In the genomic region with DNA sequence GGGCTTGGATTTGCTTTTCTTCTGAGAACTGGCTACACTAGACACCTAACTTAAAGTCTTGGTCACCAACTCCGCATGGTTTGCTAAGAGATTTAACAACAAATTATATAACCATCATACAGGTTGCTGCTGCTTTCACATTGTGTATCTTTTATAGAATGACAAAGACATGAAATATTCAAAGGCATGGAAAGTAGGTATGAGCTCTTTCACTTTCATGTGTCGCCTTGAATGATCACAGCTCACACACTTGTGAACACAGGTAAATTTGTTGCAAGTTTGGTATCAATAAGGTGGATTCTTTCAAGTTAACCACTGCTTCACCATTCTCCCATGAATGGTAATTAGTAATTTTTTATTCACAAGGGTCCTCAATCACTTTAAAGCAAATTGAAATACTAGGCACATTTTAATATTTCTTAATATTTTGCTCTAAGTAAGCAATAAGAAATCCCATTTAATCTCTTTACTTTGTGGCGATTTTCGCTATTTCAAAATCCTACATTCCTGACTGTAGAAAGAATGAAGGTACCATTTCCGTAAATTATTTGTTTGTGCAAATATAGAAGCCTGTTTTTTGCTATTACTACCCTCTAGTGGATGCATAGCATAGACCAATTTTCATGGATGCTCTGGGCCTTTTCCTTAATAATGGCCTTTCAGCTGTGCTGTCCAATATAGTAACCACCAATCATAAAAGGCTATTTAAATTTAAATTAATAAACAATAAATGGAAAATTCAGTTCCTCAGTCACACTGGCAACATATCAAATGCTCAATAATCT, we compare ENCODE assay signal across 15 cellular contexts. TPM values are rescaled to one million over a fixed set of nuclear protein-coding genes. Genes with fewer than 3 reads are reported as not detected.
A peak's percentile ranks its signal among the peaks of the same experiment; 100 is the strongest.
DNase-seq lines count a peak whose midpoint lies in the region; ATAC-seq, FAIRE-seq and TF ChIP-seq lines count a peak whose summit lies in the region.
"Had no signal": no experiment of that assay in that cellular context is flagged by ENCODE, and none has a peak within 500 bp of the region (broad histone marks: within the 10 kb centered on the region; RNA-seq: fewer than 3 reads in every experiment).

No MANE protein-coding gene starts in this region.

- CTCF ChIA-PET in MCF 10A (lab: Yijun Ruan, JAX) = interaction anchor here (0.6 to 2.0 kb wide), 10 partner anchors 11 to 1235 kb away, joined by 3 to 7 read pairs (median 5); no protein-coding TSS in a partner anchor
- CTCF ChIA-PET in PC-9 (lab: Charles Lee) = no interaction called here

- no peaks in the 10 kb centered on the region for H3K36me3 ChIP-seq in breast epithelium
- H3K36me3 ChIP-seq in PC-9 (ENCODE audit: low read depth) = no peaks in the 10 kb centered on the region
- H3K36me3 ChIP-seq: ascending aorta; BLaER1 treated with 17β-estradiol and CSF1 and Interleukin-3, amounts not matched to agents 10 nM and 100 nM; tibial nerve had no signal

- H3K27ac ChIP-seq in breast epithelium (no peak overlapping the region), PC-9 (no peak overlapping the region)
- H3K27ac ChIP-seq: ascending aorta; BLaER1 treated with 17β-estradiol and CSF1 and Interleukin-3, amounts not matched to agents 10 nM and 100 nM; tibial nerve had no signal

- no peak for TF ChIP-seq POLR2A in breast epithelium (IDR thresholded peaks at IDR 0.05)

- TF ChIP-seq CTCF in MCF 10A (IDR thresholded peaks at IDR 0.05; ENCODE audit: unreplicated experiment) (peak; percentile 15), breast epithelium (IDR thresholded peaks at IDR 0.05) (no peak), PC-9 (conservative IDR thresholded peaks at IDR 0.05) (peak; percentile 53; the same call in 1 of the 2 replicates), fibroblast of pulmonary artery (IDR thresholded peaks at IDR 0.05; ENCODE audit: low read length, missing control alignments) (peak; percentile 43)

- H3K27ac Mint-ChIP-seq in MCF 10A (ENCODE audit: low read depth, unreplicated experiment) = no peak overlapping the region
- H3K27ac Mint-ChIP-seq in effector memory CD8-positive, alpha-beta T cell = no peak overlapping the region

- ATAC-seq in effector memory CD8-positive, alpha-beta T cell (replicated peaks) = no peak

- H2AFZ ChIP-seq in PC-9 = no peak overlapping the region

- no peaks in the 10 kb centered on the region for H4K20me1 ChIP-seq in PC-9 (ENCODE audit: insufficient read depth)
- H4K20me1 ChIP-seq: BLaER1 treated with 17β-estradiol and CSF1 and Interleukin-3, amounts not matched to agents 10 nM and 100 nM had no signal

- intact Hi-C loops in MCF 10A (cut with micrococcal nuclease) (no loop called here), breast epithelium (cut with DNase I; ENCODE audit: low total_unique reads) (no loop called here), PC-9 (cut with micrococcal nuclease; ENCODE audit: unreplicated experiment) (no loop called here), posterior vena cava (cut with DNase I) (no loop called here)

- H3K4me1 ChIP-seq in breast epithelium (no peaks in the 10 kb centered on the region), PC-9 (replicated peaks; ENCODE audit: insufficient read depth) (peaks cover 10% of the 10 kb centered on the region)
- H3K4me1 ChIP-seq: ascending aorta; BLaER1 treated with 17β-estradiol and CSF1 and Interleukin-3, amounts not matched to agents 10 nM and 100 nM; tibial nerve had no signal

- no peak for FAIRE-seq in RCC 7860 (lab: Jason Lieb, UNC)

- no peaks in the 10 kb centered on the region for H3K36me3 Mint-ChIP-seq in MCF 10A (ENCODE audit: insufficient read depth, unreplicated experiment)
- no peaks in the 10 kb centered on the region for H3K36me3 Mint-ChIP-seq in effector memory CD8-positive, alpha-beta T cell (ENCODE audit: insufficient read depth)

- H3K4me3 Mint-ChIP-seq in MCF 10A (ENCODE audit: unreplicated experiment) = no peak overlapping the region
- H3K4me3 Mint-ChIP-seq in effector memory CD8-positive, alpha-beta T cell = no peak overlapping the region

- POLR2A ChIA-PET in MCF 10A (lab: Yijun Ruan, JAX) = no interaction called here
- POLR2A ChIA-PET in PC-9 (lab: Charles Lee; ENCODE audit: unreplicated experiment) = no interaction called here

- H3K9me3 ChIP-seq in breast epithelium (no peaks in the 10 kb centered on the region), PC-9 (ENCODE audit: insufficient read depth, low read depth) (no peaks in the 10 kb centered on the region; the same call in 1 of the 2 replicates)
- H3K9me3 ChIP-seq: ascending aorta; BLaER1 treated with 17β-estradiol and CSF1 and Interleukin-3, amounts not matched to agents 10 nM and 100 nM; tibial nerve had no signal

- DNase-seq in MCF 10A (ENCODE audit: unreplicated experiment) (peak; percentile 6), breast epithelium (ENCODE audit: low spot score in 2 of 2) (no peak), PC-9 (no peak), fibroblast of pulmonary artery (ENCODE audit: low read depth) (peak; percentile 7), posterior vena cava (ENCODE audit: low spot score) (no peak), RCC 7860 (ENCODE audit: low spot score) (no peak), islet precursor cell (no peak)
- DNase-seq in effector memory CD8-positive, alpha-beta T cell = no peak
- DNase-seq: activated T-cell treated with anti-CD3 and anti-CD28 coated beads for 4 hours, erythroblast, NCI-H2171, Right ventricle myocardium superior had no signal

- H3K9me3 Mint-ChIP-seq in MCF 10A (ENCODE audit: unreplicated experiment) = no peaks in the 10 kb centered on the region
- peaks cover 0 to 3% of the 10 kb centered on the region in 2 donors for H3K9me3 Mint-ChIP-seq in effector memory CD8-positive, alpha-beta T cell

- H3K27me3 Mint-ChIP-seq in MCF 10A (ENCODE audit: insufficient read depth, unreplicated experiment) = no peaks in the 10 kb centered on the region
- no peaks in the 10 kb centered on the region for H3K27me3 Mint-ChIP-seq in effector memory CD8-positive, alpha-beta T cell

- H3K9me2 ChIP-seq in PC-9 (ENCODE audit: insufficient read depth) = no peaks in the 10 kb centered on the region; the same call in 1 of the 2 replicates

- H3K27me3 ChIP-seq in breast epithelium = no peaks in the 10 kb centered on the region
- H3K27me3 ChIP-seq in PC-9 (ENCODE audit: insufficient read depth, low read depth) = no peaks in the 10 kb centered on the region
- H3K27me3 ChIP-seq: ascending aorta; BLaER1 treated with 17β-estradiol and CSF1 and Interleukin-3, amounts not matched to agents 10 nM and 100 nM; tibial nerve had no signal

- H3F3A ChIP-seq in PC-9 (ENCODE audit: insufficient read depth, low read depth) = no peaks in the 10 kb centered on the region

- BruUV-seq in MCF 10A (replicated peaks; lab: Mats Ljungman, UMichigan) = no TSS peak
- BruUV-seq in PC-9 (replicated peaks; lab: Mats Ljungman, UMichigan) = no TSS peak

- no peak overlapping the region for H3K4me2 ChIP-seq in PC-9
- H3K4me2 ChIP-seq: BLaER1 treated with 17β-estradiol and CSF1 and Interleukin-3, amounts not matched to agents 10 nM and 100 nM had no signal

- H3K4me3 ChIP-seq in breast epithelium (no peak overlapping the region), PC-9 (no peak overlapping the region), fibroblast of pulmonary artery (replicated peaks; ENCODE audit: low read depth, low read length) (no peak overlapping the region)
- H3K4me3 ChIP-seq: ascending aorta; BLaER1 treated with 17β-estradiol and CSF1 and Interleukin-3, amounts not matched to agents 10 nM and 100 nM; tibial nerve had no signal

- H3K79me2 ChIP-seq in PC-9 (ENCODE audit: low read depth) = no peaks in the 10 kb centered on the region

- no peaks in the 10 kb centered on the region for H3K4me1 Mint-ChIP-seq in MCF 10A (ENCODE audit: insufficient read depth, unreplicated experiment)
- H3K4me1 Mint-ChIP-seq in effector memory CD8-positive, alpha-beta T cell (ENCODE audit: low read depth in 2 of 2) = no peaks in the 10 kb centered on the region

RNA-seq across cellular contexts. Expression of a gene that starts 45.5 kb away (rescaled TPM):
- total RNA-seq in MCF 10A (2022) (not detected in 2 replicates), breast epithelium (under 1 TPM; 0.33 to 0.96 (median 0.59) TPM), PC-9 (2021) (0.53 and 0.65 TPM in 2 replicates), posterior vena cava (under 1 TPM; under 0.01 to 0.09 TPM)
- total RNA-seq: ascending aorta had no signal

Comparison
In these comparisons a context has a peak if more than half of its experiments do, and no peak if none do; other contexts are left out.
1. DNase-seq: peak in MCF 10A (single experiment) and fibroblast of pulmonary artery (single experiment); none in breast epithelium (0 of 2), PC-9 (0 of 2), posterior vena cava (single experiment), RCC 7860 (single experiment), islet precursor cell (single experiment) and effector memory CD8-positive, alpha-beta T cell (0 of 3).
2. CTCF ChIP-seq: peak in MCF 10A (single experiment), PC-9 (single experiment) and fibroblast of pulmonary artery (single experiment); none in breast epithelium (0 of 3).